ENCODE assay signal across 11 cellular contexts in genomic region chr1:31626451-31627202, GRCh38. TPM values are rescaled to one million over a fixed set of nuclear protein-coding genes. Genes with fewer than 3 reads are reported as not detected.
A peak's percentile ranks its signal among the peaks of the same experiment; 100 is the strongest.
DNase-seq lines count a peak whose midpoint lies in the region; ATAC-seq and TF ChIP-seq lines count a peak whose summit lies in the region.
"Had no signal": no experiment of that assay in that cellular context is flagged by ENCODE, and none has a peak within 500 bp of the region (broad histone marks: within the 10 kb centered on the region; RNA-seq: fewer than 3 reads in every experiment).

No MANE protein-coding gene starts in this region.

- H3K27ac Mint-ChIP-seq in nephron: peak overlapping the region in 2 of 3 experiments; percentile 31 to 54
- H3K27ac Mint-ChIP-seq in T-helper 2 cell treated with Interferon-gamma antibody and Interleukin-4, amounts not matched to agents 5 μg/mL and 100 μg/mL, for 36 hours: no peak overlapping the region
- H3K27ac Mint-ChIP-seq: CD8-positive, alpha-beta T cell had no signal

- H3K36me3 Mint-ChIP-seq in nephron (ENCODE audit: low read depth): peaks cover 24% of the 10 kb centered on the region
- peaks cover 14% of the 10 kb centered on the region for H3K36me3 Mint-ChIP-seq in T-helper 2 cell treated with Interferon-gamma antibody and Interleukin-4, amounts not matched to agents 5 μg/mL and 100 μg/mL, for 36 hours (ENCODE audit: low read depth)

- TF ChIP-seq CTCF in nephron (IDR thresholded peaks at IDR 0.05; ENCODE audit: unreplicated experiment in 3 of 3): no peak

- peak; percentile 57 for DNase-seq in AG08396 (ENCODE audit: low spot score)
- DNase-seq in LHCN-M2 (ENCODE audit: low read depth): peak; percentile 43
- DNase-seq in ecto neural progenitor cell (ENCODE audit: low spot score): peak; percentile 49
- no peak for DNase-seq in T-helper 2 cell treated with Interferon-gamma antibody and Interleukin-4, amounts not matched to agents 5 μg/mL and 100 μg/mL, for 36 hours (ENCODE audit: low spot score)
- DNase-seq in NCI-H526 (lab: John Stamatoyannopoulos, UW): no peak
- DNase-seq: CD8-positive, alpha-beta T cell; Karpas-422; naive B cell had no signal

- no peaks in the 10 kb centered on the region for H3K9me3 Mint-ChIP-seq in nephron
- H3K9me3 Mint-ChIP-seq in T-helper 2 cell treated with Interferon-gamma antibody and Interleukin-4, amounts not matched to agents 5 μg/mL and 100 μg/mL, for 36 hours: no peaks in the 10 kb centered on the region
- H3K9me3 Mint-ChIP-seq: CD8-positive, alpha-beta T cell; naive B cell had no signal

- no peak overlapping the region for H3K4me3 Mint-ChIP-seq in nephron
- H3K4me3 Mint-ChIP-seq in T-helper 2 cell treated with Interferon-gamma antibody and Interleukin-4, amounts not matched to agents 5 μg/mL and 100 μg/mL, for 36 hours: no peak overlapping the region
- H3K4me3 Mint-ChIP-seq: CD8-positive, alpha-beta T cell; naive B cell had no signal

- ATAC-seq in GM18907 (IDR thresholded peaks at IDR 0.05; ENCODE audit: unreplicated experiment) (no peak), HG03571 (IDR thresholded peaks at IDR 0.05; ENCODE audit: unreplicated experiment) (no peak)
- ATAC-seq: CD8-positive, alpha-beta T cell had no signal

- peaks cover 23% of the 10 kb centered on the region for H3K4me1 Mint-ChIP-seq in nephron
- peaks cover 2% of the 10 kb centered on the region for H3K4me1 Mint-ChIP-seq in T-helper 2 cell treated with Interferon-gamma antibody and Interleukin-4, amounts not matched to agents 5 μg/mL and 100 μg/mL, for 36 hours (ENCODE audit: low read depth)

- peaks cover 4% of the 10 kb centered on the region for H3K27me3 Mint-ChIP-seq in nephron (ENCODE audit: low read depth)
- H3K27me3 Mint-ChIP-seq in T-helper 2 cell treated with Interferon-gamma antibody and Interleukin-4, amounts not matched to agents 5 μg/mL and 100 μg/mL, for 36 hours (ENCODE audit: low read depth): no peaks in the 10 kb centered on the region
- H3K27me3 Mint-ChIP-seq: naive B cell had no signal

RNA-seq across cellular contexts. Expression of gene HCRTR1, which starts 9.1 kb away (rescaled TPM):
- total RNA-seq in LHCN-M2 (2014; rRNA removed): not detected in 2 replicates
- polyA plus RNA-seq in LHCN-M2 (2012): not detected
- total RNA-seq: CD8-positive, alpha-beta T cell had no signal

RNA-seq across cellular contexts. Expression of gene PEF1, which starts 18.0 kb away (rescaled TPM):
- 67.5 and 78.3 TPM in 2 replicates for total RNA-seq in LHCN-M2 (2014; rRNA removed)
- polyA plus RNA-seq in LHCN-M2 (2012): 81.1 TPM

RNA-seq across cellular contexts. Expression of gene TINAGL1, which starts 50.3 kb away (rescaled TPM):
- 0.19 TPM in 1 of 2 replicates, not detected in the other for total RNA-seq in LHCN-M2 (2014; rRNA removed)
- polyA plus RNA-seq in LHCN-M2 (2012): 0.04 TPM
- total RNA-seq: CD8-positive, alpha-beta T cell had no signal

Comparison
In these comparisons a context has a peak if more than half of its experiments do, and no peak if none do; other contexts are left out.
1. DNase-seq: peak in AG08396 (single experiment), LHCN-M2 (single experiment) and ecto neural progenitor cell (single experiment); none in T-helper 2 cell treated with Interferon-gamma antibody and Interleukin-4, amounts not matched to agents 5 μg/mL and 100 μg/mL, for 36 hours (single experiment) and NCI-H526 (0 of 2).